Comparison of ENCODE assay signal across 1 cellular context in the genomic region with DNA sequence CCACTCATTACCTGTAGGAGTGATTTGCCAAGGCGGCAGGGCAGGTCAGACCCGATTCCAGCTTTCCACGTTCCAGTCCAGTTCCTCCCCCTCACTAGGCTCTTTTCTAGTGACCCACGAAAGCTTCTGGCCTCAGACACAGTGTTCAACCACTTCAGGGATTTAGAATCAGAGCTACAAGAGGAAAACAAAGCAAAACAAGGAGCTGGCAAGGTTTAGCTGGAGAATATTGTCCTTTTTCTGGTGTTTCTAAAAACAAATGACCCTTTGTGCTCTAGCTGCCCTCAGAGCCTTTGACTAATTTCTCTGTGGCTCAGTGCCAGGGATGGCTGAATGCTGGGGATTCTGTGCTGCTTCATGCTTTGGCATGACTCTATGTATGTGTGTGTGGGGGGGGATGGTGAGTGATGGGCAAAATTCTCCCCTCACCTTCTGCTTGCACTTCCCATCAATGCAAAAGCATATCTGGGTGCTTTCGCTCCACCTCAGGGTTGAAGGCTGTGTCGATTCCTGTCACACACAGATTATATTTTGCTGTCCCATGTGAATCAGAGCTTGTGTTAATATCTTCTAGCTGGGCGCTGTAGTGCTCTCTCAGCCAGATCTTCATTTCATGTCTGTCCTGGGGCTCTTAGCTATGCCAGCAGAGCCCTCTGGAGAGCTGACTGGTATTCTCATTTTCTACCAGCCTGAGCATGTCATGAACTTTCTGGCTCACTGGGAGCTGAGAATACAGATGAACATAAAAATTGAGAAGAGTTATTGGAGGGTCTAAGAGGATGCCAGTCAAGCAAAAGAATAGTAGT.
TF ChIP-seq lines count a peak whose summit lies in the region.

No MANE protein-coding gene starts in this region.

TF ChIP-seq in HepG2, 621 proteins besides CTCF, POLR2A, EP300 and RAD21 (continued from another document):
- TF ChIP-seq, protein P1, sequence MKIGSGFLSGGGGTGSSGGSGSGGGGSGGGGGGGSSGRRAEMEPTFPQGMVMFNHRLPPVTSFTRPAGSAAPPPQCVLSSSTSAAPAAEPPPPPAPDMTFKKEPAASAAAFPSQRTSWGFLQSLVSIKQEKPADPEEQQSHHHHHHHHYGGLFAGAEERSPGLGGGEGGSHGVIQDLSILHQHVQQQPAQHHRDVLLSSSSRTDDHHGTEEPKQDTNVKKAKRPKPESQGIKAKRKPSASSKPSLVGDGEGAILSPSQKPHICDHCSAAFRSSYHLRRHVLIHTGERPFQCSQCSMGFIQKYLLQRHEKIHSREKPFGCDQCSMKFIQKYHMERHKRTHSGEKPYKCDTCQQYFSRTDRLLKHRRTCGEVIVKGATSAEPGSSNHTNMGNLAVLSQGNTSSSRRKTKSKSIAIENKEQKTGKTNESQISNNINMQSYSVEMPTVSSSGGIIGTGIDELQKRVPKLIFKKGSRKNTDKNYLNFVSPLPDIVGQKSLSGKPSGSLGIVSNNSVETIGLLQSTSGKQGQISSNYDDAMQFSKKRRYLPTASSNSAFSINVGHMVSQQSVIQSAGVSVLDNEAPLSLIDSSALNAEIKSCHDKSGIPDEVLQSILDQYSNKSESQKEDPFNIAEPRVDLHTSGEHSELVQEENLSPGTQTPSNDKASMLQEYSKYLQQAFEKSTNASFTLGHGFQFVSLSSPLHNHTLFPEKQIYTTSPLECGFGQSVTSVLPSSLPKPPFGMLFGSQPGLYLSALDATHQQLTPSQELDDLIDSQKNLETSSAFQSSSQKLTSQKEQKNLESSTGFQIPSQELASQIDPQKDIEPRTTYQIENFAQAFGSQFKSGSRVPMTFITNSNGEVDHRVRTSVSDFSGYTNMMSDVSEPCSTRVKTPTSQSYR (CRISPR knock-in tag; IDR thresholded peaks at IDR 0.05; ENCODE audit: borderline replicate concordance) = peak; percentile 15; the same call in 1 of the 2 replicates
- no peak for TF ChIP-seq ZNF343 (CRISPR knock-in tag; IDR thresholded peaks at IDR 0.05)
- TF ChIP-seq ESRRA (CRISPR knock-in tag; IDR thresholded peaks at IDR 0.05; ENCODE audit: low read depth) = no peak
- TF ChIP-seq ZNF335 (CRISPR knock-in tag; IDR thresholded peaks at IDR 0.05) = 0 out of 2 replicates have a peak, but pooled peaks have one; percentile 36
- TF ChIP-seq, protein P2, sequence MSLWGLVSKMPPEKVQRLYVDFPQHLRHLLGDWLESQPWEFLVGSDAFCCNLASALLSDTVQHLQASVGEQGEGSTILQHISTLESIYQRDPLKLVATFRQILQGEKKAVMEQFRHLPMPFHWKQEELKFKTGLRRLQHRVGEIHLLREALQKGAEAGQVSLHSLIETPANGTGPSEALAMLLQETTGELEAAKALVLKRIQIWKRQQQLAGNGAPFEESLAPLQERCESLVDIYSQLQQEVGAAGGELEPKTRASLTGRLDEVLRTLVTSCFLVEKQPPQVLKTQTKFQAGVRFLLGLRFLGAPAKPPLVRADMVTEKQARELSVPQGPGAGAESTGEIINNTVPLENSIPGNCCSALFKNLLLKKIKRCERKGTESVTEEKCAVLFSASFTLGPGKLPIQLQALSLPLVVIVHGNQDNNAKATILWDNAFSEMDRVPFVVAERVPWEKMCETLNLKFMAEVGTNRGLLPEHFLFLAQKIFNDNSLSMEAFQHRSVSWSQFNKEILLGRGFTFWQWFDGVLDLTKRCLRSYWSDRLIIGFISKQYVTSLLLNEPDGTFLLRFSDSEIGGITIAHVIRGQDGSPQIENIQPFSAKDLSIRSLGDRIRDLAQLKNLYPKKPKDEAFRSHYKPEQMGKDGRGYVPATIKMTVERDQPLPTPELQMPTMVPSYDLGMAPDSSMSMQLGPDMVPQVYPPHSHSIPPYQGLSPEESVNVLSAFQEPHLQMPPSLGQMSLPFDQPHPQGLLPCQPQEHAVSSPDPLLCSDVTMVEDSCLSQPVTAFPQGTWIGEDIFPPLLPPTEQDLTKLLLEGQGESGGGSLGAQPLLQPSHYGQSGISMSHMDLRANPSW (CRISPR knock-in tag; IDR thresholded peaks at IDR 0.05; ENCODE audit: borderline replicate concordance) = no peak
